In genomic region chr9:123441769-123442168, GRCh38 we compare ENCODE assay signal across 26 cellular contexts.
"Had no signal": no experiment of that assay in that cellular context is flagged by ENCODE, and none has a peak within 500 bp of the region (broad histone marks: within the 10 kb centered on the region; RNA-seq: fewer than 3 reads in every experiment).

No MANE protein-coding gene starts in this region.

- H3K27ac ChIP-seq: colonic mucosa, coronary artery, dorsolateral prefrontal cortex, epithelial cell of prostate, esophagus muscularis mucosa, esophagus squamous epithelium, foreskin keratinocyte, gastrocnemius medialis, gastroesophageal sphincter, heart left ventricle, heart right ventricle had no signal

- H3K27me3 ChIP-seq: colonic mucosa, dorsolateral prefrontal cortex, esophagus muscularis mucosa, esophagus squamous epithelium, foreskin keratinocyte, gastrocnemius medialis, gastroesophageal sphincter, heart left ventricle, heart right ventricle had no signal

- FAIRE-seq: colon, endometrium, endothelial cell of umbilical vein, frontal cortex had no signal

- ATAC-seq: effector memory CD8-positive, alpha-beta T cell; esophagus mucosa; foreskin keratinocyte; gastrocnemius medialis; gastroesophageal sphincter; heart left ventricle; heart right ventricle had no signal

- H3K4me3 ChIP-seq: colonic mucosa, coronary artery, dorsolateral prefrontal cortex, esophagus muscularis mucosa, esophagus squamous epithelium, gastrocnemius medialis, gastroesophageal sphincter, heart left ventricle, heart right ventricle had no signal

- H3K36me3 ChIP-seq: colonic mucosa had no signal

- DNase-seq: colonic mucosa; cortex of kidney; dermis blood vessel endothelial cell; dorsolateral prefrontal cortex; effector CD4-positive, alpha-beta T cell; effector CD8-positive, alpha-beta T cell; effector memory CD4-positive, alpha-beta T cell; effector memory CD8-positive, alpha-beta T cell; erythroblast; esophagus squamous epithelium; foreskin fibroblast; foreskin keratinocyte; foreskin melanocyte; gastrocnemius medialis; glutamatergic neuron; heart left ventricle; heart right ventricle had no signal

- H3K4me1 ChIP-seq: colonic mucosa, esophagus muscularis mucosa, esophagus squamous epithelium, foreskin keratinocyte, gastrocnemius medialis, gastroesophageal sphincter, heart left ventricle, heart right ventricle had no signal

- H3K9me3 ChIP-seq: colonic mucosa, esophagus muscularis mucosa, esophagus squamous epithelium, gastrocnemius medialis, gastroesophageal sphincter, heart left ventricle, heart right ventricle had no signal
